ENCODE assay signal across 20 cellular contexts in genomic region chr5:158124606-158125316, GRCh38.
"Had no signal": no experiment of that assay in that cellular context is flagged by ENCODE, and none has a peak within 500 bp of the region (broad histone marks: within the 10 kb centered on the region; RNA-seq: fewer than 3 reads in every experiment).

No MANE protein-coding gene starts in this region.

- H3K36me3 ChIP-seq: brain microvascular endothelial cell, cardiac muscle cell had no signal

- DNase-seq: activated CD4-positive, alpha-beta T cell treated with anti-CD3 and anti-CD28 coated beads for 36 hours; activated CD8-positive, alpha-beta memory T cell treated with anti-CD3 and anti-CD28 coated beads, Interleukin-2, amount 50 U/mL, for 4 hours; activated CD8-positive, alpha-beta T cell treated with anti-CD3 and anti-CD28 coated beads for 36 hours; activated gamma-delta T cell treated with Interleukin-2 at 50 U/mL for 16 hours; activated naive CD4-positive, alpha-beta T cell treated with anti-CD3 and anti-CD28 coated beads, Interleukin-2, amount 10 ng/mL, durations not matched to agents 7 days and 5 days; activated naive CD8-positive, alpha-beta T cell treated with anti-CD3 and anti-CD28 coated beads for 36 hours; activated T-cell treated with anti-CD3 and anti-CD28 coated beads, Interleukin-2, amount 50 U/mL, for 72 hours; brain microvascular endothelial cell; Kasumi-1; NCI-H1048; NCI-H1694; NCI-H2029; NCI-H2107; NCI-H524; NCI-H748 treated with DMSO at 0.1 percent for 48 hours; T-cell had no signal

- H3K9me3 Mint-ChIP-seq: activated CD8-positive, alpha-beta T cell treated with anti-CD3 and anti-CD28 coated beads for 36 hours; activated naive CD4-positive, alpha-beta T cell treated with anti-CD3 and anti-CD28 coated beads, Interleukin-2, amount 10 ng/mL, durations not matched to agents 7 days and 5 days; activated naive CD8-positive, alpha-beta T cell treated with anti-CD3 and anti-CD28 coated beads for 36 hours; activated T-cell treated with anti-CD3 and anti-CD28 coated beads, Interleukin-2, amount 50 U/mL, for 72 hours; activated T-helper 2 cell treated with anti-CD3 and anti-CD28 coated beads, Interferon-gamma antibody, Interleukin-2, Interleukin-4, amounts not matched to agents 10 μg/mL and 5 μg/mL and 100 μg/mL, durations not matched to agents 14 hours and 24 hours and 36 hours; T-cell had no signal

- H3K4me1 Mint-ChIP-seq: activated CD4-positive, alpha-beta T cell treated with anti-CD3 and anti-CD28 coated beads for 36 hours; activated naive CD4-positive, alpha-beta T cell treated with anti-CD3 and anti-CD28 coated beads, Interleukin-2, amount 10 ng/mL, durations not matched to agents 7 days and 5 days; activated naive CD8-positive, alpha-beta T cell treated with anti-CD3 and anti-CD28 coated beads for 36 hours; T-cell had no signal

- H3K4me3 Mint-ChIP-seq: activated CD4-positive, alpha-beta T cell treated with anti-CD3 and anti-CD28 coated beads for 36 hours; activated CD8-positive, alpha-beta T cell treated with anti-CD3 and anti-CD28 coated beads for 36 hours; activated naive CD4-positive, alpha-beta T cell treated with anti-CD3 and anti-CD28 coated beads, Interleukin-2, amount 10 ng/mL, durations not matched to agents 7 days and 5 days; activated naive CD8-positive, alpha-beta T cell treated with anti-CD3 and anti-CD28 coated beads for 36 hours; activated T-cell treated with anti-CD3 and anti-CD28 coated beads, Interleukin-2, amount 50 U/mL, for 72 hours; T-cell had no signal

- H3K27ac Mint-ChIP-seq: activated CD4-positive, alpha-beta T cell treated with anti-CD3 and anti-CD28 coated beads for 36 hours; activated CD8-positive, alpha-beta T cell treated with anti-CD3 and anti-CD28 coated beads for 36 hours; activated naive CD4-positive, alpha-beta T cell treated with anti-CD3 and anti-CD28 coated beads, Interleukin-2, amount 10 ng/mL, durations not matched to agents 7 days and 5 days; activated naive CD8-positive, alpha-beta T cell treated with anti-CD3 and anti-CD28 coated beads for 36 hours; activated T-cell treated with anti-CD3 and anti-CD28 coated beads, Interleukin-2, amount 50 U/mL, for 72 hours; activated T-helper 2 cell treated with anti-CD3 and anti-CD28 coated beads, Interferon-gamma antibody, Interleukin-2, Interleukin-4, amounts not matched to agents 10 μg/mL and 5 μg/mL and 100 μg/mL, durations not matched to agents 14 hours and 24 hours and 36 hours; T-cell had no signal

- ATAC-seq: activated CD4-positive, alpha-beta T cell treated with anti-CD3 and anti-CD28 coated beads for 36 hours; activated CD8-positive, alpha-beta T cell treated with anti-CD3 and anti-CD28 coated beads for 36 hours; activated T-cell treated with anti-CD3 and anti-CD28 coated beads, Interleukin-2, amount 50 U/mL, for 72 hours; T-cell had no signal

- H3K27ac ChIP-seq: brain microvascular endothelial cell, cardiac muscle cell, SK-N-MC, VCaP had no signal

- H3K36me3 Mint-ChIP-seq: activated naive CD4-positive, alpha-beta T cell treated with anti-CD3 and anti-CD28 coated beads, Interleukin-2, amount 10 ng/mL, durations not matched to agents 7 days and 5 days; activated naive CD8-positive, alpha-beta T cell treated with anti-CD3 and anti-CD28 coated beads for 36 hours; T-cell had no signal

- H3K4me3 ChIP-seq: cardiac muscle cell, SK-N-MC had no signal

- H3K27me3 ChIP-seq: brain microvascular endothelial cell, cardiac muscle cell had no signal
